In the genomic region with DNA sequence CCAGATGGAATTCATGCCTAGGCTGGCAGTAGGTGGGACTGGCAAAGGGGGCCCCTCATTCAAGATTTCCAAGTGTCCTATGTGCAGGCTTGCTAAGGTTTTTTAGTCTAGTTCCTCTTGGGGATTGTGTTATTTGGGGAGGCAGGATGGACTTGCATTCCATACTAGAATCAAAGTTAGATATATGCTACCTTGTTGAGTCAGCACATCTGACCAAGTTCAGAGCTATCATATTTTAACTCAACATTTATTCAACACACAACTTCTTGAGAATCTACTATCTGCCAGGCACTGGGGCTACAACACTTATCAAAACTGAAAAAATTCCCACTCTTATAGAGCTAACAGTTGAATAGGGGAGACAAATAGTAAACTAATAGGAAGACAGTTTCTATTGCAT, we compare ENCODE assay signal across 1 cellular context.
TF ChIP-seq lines count a peak whose summit lies in the region.

No MANE protein-coding gene starts in this region.

TF ChIP-seq in A549, 52 proteins besides CTCF, POLR2A, EP300 and RAD21 (continued from another document):
- TF ChIP-seq, protein P1, sequence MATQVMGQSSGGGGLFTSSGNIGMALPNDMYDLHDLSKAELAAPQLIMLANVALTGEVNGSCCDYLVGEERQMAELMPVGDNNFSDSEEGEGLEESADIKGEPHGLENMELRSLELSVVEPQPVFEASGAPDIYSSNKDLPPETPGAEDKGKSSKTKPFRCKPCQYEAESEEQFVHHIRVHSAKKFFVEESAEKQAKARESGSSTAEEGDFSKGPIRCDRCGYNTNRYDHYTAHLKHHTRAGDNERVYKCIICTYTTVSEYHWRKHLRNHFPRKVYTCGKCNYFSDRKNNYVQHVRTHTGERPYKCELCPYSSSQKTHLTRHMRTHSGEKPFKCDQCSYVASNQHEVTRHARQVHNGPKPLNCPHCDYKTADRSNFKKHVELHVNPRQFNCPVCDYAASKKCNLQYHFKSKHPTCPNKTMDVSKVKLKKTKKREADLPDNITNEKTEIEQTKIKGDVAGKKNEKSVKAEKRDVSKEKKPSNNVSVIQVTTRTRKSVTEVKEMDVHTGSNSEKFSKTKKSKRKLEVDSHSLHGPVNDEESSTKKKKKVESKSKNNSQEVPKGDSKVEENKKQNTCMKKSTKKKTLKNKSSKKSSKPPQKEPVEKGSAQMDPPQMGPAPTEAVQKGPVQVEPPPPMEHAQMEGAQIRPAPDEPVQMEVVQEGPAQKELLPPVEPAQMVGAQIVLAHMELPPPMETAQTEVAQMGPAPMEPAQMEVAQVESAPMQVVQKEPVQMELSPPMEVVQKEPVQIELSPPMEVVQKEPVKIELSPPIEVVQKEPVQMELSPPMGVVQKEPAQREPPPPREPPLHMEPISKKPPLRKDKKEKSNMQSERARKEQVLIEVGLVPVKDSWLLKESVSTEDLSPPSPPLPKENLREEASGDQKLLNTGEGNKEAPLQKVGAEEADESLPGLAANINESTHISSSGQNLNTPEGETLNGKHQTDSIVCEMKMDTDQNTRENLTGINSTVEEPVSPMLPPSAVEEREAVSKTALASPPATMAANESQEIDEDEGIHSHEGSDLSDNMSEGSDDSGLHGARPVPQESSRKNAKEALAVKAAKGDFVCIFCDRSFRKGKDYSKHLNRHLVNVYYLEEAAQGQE (IDR thresholded peaks at IDR 0.05): no peak
